ENCODE assay signal across 21 cellular contexts in the genomic region with DNA sequence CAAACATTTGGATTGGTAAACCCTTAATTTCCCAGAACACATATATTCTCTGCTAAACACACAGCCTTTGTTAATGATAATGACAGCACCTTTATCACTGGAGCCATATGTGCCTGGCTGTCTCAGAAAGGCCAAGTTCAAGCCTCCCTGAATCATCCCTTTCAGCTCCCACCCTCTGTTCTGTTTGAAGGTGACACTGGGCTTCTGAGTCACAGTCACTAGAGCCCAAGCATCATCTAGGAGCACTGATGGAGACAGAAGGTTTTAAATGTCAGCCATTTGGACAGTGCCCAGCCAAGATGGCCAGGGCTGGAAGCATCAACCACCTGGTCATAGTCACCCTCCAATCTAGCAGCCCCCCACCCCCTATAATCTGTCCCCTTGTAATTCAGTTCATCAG.
A peak's percentile ranks its signal among the peaks of the same experiment; 100 is the strongest.
DNase-seq lines count a peak whose midpoint lies in the region; ATAC-seq and TF ChIP-seq lines count a peak whose summit lies in the region.
"Had no signal": no experiment of that assay in that cellular context is flagged by ENCODE, and none has a peak within 500 bp of the region (broad histone marks: within the 10 kb centered on the region; RNA-seq: fewer than 3 reads in every experiment).

No MANE protein-coding gene starts in this region.

- ATAC-seq in HG02870 (IDR thresholded peaks at IDR 0.05; ENCODE audit: unreplicated experiment), result no peak
- no peak for ATAC-seq in foreskin keratinocyte
- ATAC-seq in HG02678 (IDR thresholded peaks at IDR 0.05; ENCODE audit: unreplicated experiment), result no peak
- ATAC-seq in GM18861 (IDR thresholded peaks at IDR 0.05; ENCODE audit: unreplicated experiment), result no peak

- no peak overlapping the region for H2AFZ ChIP-seq in osteoblast (ENCODE audit: low read length)
- H2AFZ ChIP-seq: hepatocyte had no signal

- intact Hi-C loops in esophagus squamous epithelium (cut with DNase I), result no loop called here

- H3K79me2 ChIP-seq in osteoblast (ENCODE audit: insufficient read depth, low read length), result no peaks in the 10 kb centered on the region
- H3K79me2 ChIP-seq: hepatocyte had no signal

- peaks cover 0 to 20% (median 0%) of the 10 kb centered on the region in 3 donors for H3K36me3 ChIP-seq in esophagus squamous epithelium
- peaks cover 75% of the 10 kb centered on the region for H3K36me3 ChIP-seq in osteoblast (ENCODE audit: insufficient read depth, low read length)
- H3K36me3 ChIP-seq: prostate gland had no signal

- DNase-seq in EH (ENCODE audit: low read depth) (peak; percentile 34), M059J (ENCODE audit: low read depth) (peak; percentile 36), esophagus squamous epithelium (lab: John Stamatoyannopoulos, UW) (no peak), osteoblast (ENCODE audit: insufficient read length, low spot score, missing footprints) (no peak), foreskin keratinocyte (no peak)
- DNase-seq: activated effector memory CD4-positive, alpha-beta T cell treated with Interleukin-2 at 50 U/mL for 16 hours; CD4-positive, CD25-positive, alpha-beta regulatory T cell; central memory CD4-positive, alpha-beta T cell; effector CD4-positive, alpha-beta T cell; mammary epithelial cell; NCI-H1105; NCI-H2107; NCI-H510A; stimulated activated CD4-positive, alpha-beta T cell treated with anti-CD3 and anti-CD28 coated beads, Interleukin-4, amount 100 ng/mL, for 1 hour had no signal

- TF ChIP-seq CTCF in esophagus squamous epithelium (IDR thresholded peaks at IDR 0.05) (no peak), osteoblast (IDR thresholded peaks at IDR 0.05; ENCODE audit: extremely low read depth, low read depth, low read length) (no peak), foreskin keratinocyte (conservative IDR thresholded peaks at IDR 0.05) (no peak)

- H3K9me3 ChIP-seq in esophagus squamous epithelium (no peaks in the 10 kb centered on the region), osteoblast (ENCODE audit: low read depth, low read length) (no peaks in the 10 kb centered on the region)
- H3K9me3 ChIP-seq: prostate gland had no signal

- H4K20me1 ChIP-seq in osteoblast (ENCODE audit: insufficient read depth, low read length), result no peaks in the 10 kb centered on the region

- no peak for TF ChIP-seq POLR2A in esophagus squamous epithelium (IDR thresholded peaks at IDR 0.05)

- H3K27ac ChIP-seq in esophagus squamous epithelium, result peak overlapping the region in 3 of 4 donors; percentile 43 to 84 (median 72)
- peak overlapping the region; percentile 61 for H3K27ac ChIP-seq in osteoblast (ENCODE audit: low read depth, low read length)
- H3K27ac ChIP-seq in foreskin keratinocyte, result no peak overlapping the region
- H3K27ac ChIP-seq: KMS-11, prostate gland had no signal

- no peak overlapping the region for H3K4me2 ChIP-seq in osteoblast (ENCODE audit: insufficient read depth, low read length)
- H3K4me2 ChIP-seq: hepatocyte, KMS-11 had no signal

- peaks cover 9 to 37% (median 21%) of the 10 kb centered on the region in 3 donors for H3K4me1 ChIP-seq in esophagus squamous epithelium
- peaks cover 16% of the 10 kb centered on the region for H3K4me1 ChIP-seq in osteoblast (ENCODE audit: insufficient read depth, low read length)
- peaks cover 6% of the 10 kb centered on the region for H3K4me1 ChIP-seq in foreskin keratinocyte

- H3K4me3 ChIP-seq in esophagus squamous epithelium (no peak overlapping the region), osteoblast (ENCODE audit: insufficient read depth, low read length) (no peak overlapping the region)
- H3K4me3 ChIP-seq: hepatocyte, prostate gland, smooth muscle cell had no signal

- no peaks in the 10 kb centered on the region for H3K27me3 ChIP-seq in esophagus squamous epithelium
- no peaks in the 10 kb centered on the region for H3K27me3 ChIP-seq in osteoblast (ENCODE audit: insufficient read depth, low read length)
- H3K27me3 ChIP-seq in foreskin keratinocyte, result no peaks in the 10 kb centered on the region
- H3K27me3 ChIP-seq: hepatocyte had no signal

Comparison
In these comparisons a context has a peak if more than half of its experiments do, and no peak if none do; other contexts are left out.
1. DNase-seq: peak in EH (single experiment) and M059J (single experiment); none in esophagus squamous epithelium (single experiment), osteoblast (single experiment) and foreskin keratinocyte (0 of 2).